Comparison of ENCODE assay signal across 1 cellular context in the genomic region with DNA sequence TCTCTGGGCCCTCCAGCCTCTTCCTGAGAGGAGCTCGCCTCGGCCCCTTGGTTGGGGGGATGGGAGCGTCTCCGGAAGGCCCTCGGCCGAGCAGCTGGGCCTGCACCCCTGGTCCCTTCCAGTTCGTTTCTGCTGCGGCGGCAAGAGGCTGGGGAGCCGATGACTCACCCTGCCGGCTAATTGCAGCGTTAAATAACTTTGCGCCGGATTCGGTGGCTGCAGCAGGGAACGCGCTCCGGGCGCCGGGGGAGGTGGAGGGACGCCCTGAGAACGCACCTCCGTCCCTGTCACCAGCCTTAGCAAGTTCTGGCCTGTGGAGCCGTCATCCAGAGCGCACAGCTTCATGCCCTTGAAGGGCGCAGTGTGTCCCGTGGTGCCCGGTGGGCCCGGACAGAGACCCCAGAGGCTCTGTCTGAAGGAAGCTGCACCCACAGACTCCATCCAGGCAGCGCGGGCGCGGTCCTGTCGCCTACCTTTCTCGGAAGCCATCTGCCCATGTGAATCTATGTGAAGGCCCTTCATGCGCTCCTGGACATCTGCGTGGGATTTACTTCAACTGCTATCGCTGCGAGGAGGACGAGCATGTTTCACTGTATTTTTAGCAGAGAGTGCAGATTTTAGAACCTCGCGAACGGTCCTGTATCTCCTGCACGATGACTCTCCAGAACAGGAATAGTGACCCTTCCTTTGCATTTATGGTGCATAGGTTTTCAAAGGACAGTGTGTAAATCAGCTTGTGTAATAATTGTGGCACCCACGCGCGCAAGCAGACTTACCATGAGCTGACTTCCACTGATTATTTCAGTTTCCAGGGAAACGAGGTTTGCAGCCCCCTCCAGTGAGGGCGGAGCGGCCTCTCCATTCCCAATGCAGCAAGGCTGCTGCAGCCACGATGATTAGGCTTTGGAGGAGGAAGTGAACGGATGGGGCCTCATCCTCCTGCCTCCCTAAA.
TF ChIP-seq lines count a peak whose summit lies in the region.

No MANE protein-coding gene starts in this region.

TF ChIP-seq in HepG2, 621 proteins besides CTCF, POLR2A, EP300 and RAD21 (continued from another document):
- TF ChIP-seq, protein P1, sequence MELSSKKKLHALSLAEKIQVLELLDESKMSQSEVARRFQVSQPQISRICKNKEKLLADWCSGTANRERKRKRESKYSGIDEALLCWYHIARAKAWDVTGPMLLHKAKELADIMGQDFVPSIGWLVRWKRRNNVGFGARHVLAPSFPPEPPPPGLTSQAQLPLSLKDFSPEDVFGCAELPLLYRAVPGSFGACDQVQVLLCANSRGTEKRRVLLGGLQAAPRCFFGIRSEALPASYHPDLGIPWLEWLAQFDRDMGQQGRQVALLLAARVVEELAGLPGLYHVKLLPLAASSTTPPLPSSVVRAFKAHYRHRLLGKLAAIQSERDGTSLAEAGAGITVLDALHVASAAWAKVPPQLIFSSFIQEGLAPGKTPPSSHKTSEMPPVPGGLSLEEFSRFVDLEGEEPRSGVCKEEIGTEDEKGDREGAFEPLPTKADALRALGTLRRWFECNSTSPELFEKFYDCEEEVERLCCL (CRISPR knock-in tag; IDR thresholded peaks at IDR 0.05; ENCODE audit: borderline replicate concordance): no peak
- TF ChIP-seq, protein P2, sequence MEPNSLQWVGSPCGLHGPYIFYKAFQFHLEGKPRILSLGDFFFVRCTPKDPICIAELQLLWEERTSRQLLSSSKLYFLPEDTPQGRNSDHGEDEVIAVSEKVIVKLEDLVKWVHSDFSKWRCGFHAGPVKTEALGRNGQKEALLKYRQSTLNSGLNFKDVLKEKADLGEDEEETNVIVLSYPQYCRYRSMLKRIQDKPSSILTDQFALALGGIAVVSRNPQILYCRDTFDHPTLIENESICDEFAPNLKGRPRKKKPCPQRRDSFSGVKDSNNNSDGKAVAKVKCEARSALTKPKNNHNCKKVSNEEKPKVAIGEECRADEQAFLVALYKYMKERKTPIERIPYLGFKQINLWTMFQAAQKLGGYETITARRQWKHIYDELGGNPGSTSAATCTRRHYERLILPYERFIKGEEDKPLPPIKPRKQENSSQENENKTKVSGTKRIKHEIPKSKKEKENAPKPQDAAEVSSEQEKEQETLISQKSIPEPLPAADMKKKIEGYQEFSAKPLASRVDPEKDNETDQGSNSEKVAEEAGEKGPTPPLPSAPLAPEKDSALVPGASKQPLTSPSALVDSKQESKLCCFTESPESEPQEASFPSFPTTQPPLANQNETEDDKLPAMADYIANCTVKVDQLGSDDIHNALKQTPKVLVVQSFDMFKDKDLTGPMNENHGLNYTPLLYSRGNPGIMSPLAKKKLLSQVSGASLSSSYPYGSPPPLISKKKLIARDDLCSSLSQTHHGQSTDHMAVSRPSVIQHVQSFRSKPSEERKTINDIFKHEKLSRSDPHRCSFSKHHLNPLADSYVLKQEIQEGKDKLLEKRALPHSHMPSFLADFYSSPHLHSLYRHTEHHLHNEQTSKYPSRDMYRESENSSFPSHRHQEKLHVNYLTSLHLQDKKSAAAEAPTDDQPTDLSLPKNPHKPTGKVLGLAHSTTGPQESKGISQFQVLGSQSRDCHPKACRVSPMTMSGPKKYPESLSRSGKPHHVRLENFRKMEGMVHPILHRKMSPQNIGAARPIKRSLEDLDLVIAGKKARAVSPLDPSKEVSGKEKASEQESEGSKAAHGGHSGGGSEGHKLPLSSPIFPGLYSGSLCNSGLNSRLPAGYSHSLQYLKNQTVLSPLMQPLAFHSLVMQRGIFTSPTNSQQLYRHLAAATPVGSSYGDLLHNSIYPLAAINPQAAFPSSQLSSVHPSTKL (CRISPR knock-in tag; IDR thresholded peaks at IDR 0.05): 0 out of 2 replicates have a peak, but pooled peaks have one; percentile 11
- TF ChIP-seq ZNF75D (CRISPR knock-in tag; IDR thresholded peaks at IDR 0.05; ENCODE audit: borderline replicate concordance) (no peak), ZNF619 (CRISPR knock-in tag; IDR thresholded peaks at IDR 0.05) (no peak), TCF7 (IDR thresholded peaks at IDR 0.05; ENCODE audit: low read depth) (no peak), EHMT2 (IDR thresholded peaks at IDR 0.05; ENCODE audit: borderline replicate concordance, low read depth, low read length) (no peak)
